ENCODE assay signal across 1 cellular context in genomic region chr5:174195517-174195916, GRCh38.
TF ChIP-seq lines count a peak whose summit lies in the region.

No MANE protein-coding gene starts in this region.

TF ChIP-seq in GM23338, 12 proteins besides CTCF, POLR2A, EP300 and RAD21 (continued from another document):
- TF ChIP-seq ZNF462 (CRISPR knock-in tag; IDR thresholded peaks at IDR 0.05) (no peak), CREB1 (CRISPR knock-in tag; IDR thresholded peaks at IDR 0.05; ENCODE audit: low read depth) (no peak), ZNF114 (CRISPR knock-in tag; IDR thresholded peaks at IDR 0.05) (no peak), POLR2AphosphoS5 (IDR thresholded peaks at IDR 0.05; ENCODE audit: low read depth) (no peak)
- TF ChIP-seq, protein P1, sequence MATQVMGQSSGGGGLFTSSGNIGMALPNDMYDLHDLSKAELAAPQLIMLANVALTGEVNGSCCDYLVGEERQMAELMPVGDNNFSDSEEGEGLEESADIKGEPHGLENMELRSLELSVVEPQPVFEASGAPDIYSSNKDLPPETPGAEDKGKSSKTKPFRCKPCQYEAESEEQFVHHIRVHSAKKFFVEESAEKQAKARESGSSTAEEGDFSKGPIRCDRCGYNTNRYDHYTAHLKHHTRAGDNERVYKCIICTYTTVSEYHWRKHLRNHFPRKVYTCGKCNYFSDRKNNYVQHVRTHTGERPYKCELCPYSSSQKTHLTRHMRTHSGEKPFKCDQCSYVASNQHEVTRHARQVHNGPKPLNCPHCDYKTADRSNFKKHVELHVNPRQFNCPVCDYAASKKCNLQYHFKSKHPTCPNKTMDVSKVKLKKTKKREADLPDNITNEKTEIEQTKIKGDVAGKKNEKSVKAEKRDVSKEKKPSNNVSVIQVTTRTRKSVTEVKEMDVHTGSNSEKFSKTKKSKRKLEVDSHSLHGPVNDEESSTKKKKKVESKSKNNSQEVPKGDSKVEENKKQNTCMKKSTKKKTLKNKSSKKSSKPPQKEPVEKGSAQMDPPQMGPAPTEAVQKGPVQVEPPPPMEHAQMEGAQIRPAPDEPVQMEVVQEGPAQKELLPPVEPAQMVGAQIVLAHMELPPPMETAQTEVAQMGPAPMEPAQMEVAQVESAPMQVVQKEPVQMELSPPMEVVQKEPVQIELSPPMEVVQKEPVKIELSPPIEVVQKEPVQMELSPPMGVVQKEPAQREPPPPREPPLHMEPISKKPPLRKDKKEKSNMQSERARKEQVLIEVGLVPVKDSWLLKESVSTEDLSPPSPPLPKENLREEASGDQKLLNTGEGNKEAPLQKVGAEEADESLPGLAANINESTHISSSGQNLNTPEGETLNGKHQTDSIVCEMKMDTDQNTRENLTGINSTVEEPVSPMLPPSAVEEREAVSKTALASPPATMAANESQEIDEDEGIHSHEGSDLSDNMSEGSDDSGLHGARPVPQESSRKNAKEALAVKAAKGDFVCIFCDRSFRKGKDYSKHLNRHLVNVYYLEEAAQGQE (IDR thresholded peaks at IDR 0.05; ENCODE audit: unreplicated experiment) = no peak
